Comparison of ENCODE assay signal across 16 cellular contexts in the genomic region with DNA sequence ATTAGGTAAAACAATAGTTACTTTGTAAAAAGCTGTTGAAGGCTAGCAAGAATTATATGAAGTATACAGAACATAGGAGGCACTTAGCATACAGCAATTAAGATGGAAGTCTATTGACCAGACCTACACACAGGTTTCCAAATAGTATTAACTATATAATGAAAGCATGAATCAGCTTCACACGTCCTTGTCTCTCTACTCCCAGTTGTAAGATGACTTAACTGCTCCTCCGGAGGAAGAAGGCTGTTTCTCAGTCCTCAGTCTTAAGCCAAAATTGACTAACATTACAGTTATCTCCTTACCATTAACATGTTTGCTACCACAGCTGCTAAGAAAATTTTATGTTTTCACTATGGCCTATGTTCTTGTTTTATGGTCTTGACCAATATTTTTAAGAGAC. TPM values are rescaled to one million over a fixed set of nuclear protein-coding genes. Genes with fewer than 3 reads are reported as not detected.
A peak's percentile ranks its signal among the peaks of the same experiment; 100 is the strongest.
DNase-seq lines count a peak whose midpoint lies in the region; ATAC-seq and TF ChIP-seq lines count a peak whose summit lies in the region.
"Had no signal": no experiment of that assay in that cellular context is flagged by ENCODE, and none has a peak within 500 bp of the region (broad histone marks: within the 10 kb centered on the region; RNA-seq: fewer than 3 reads in every experiment).

No MANE protein-coding gene starts in this region.

- no CpG with 5 or more reads among the region's 2 CpGs for WGBS in neuronal stem cell (ENCODE audit: extremely low coverage in 2 of 2, insufficient read length in 2 of 2, insufficient replicate concordance in 1 of 2), 2 donors

- no peak for DNase-seq in activated CD4-positive, CD25-positive, alpha-beta regulatory T cell treated with anti-CD3 and anti-CD28 coated beads, Interleukin-2, amount 50 U/mL, for 72 hours
- DNase-seq in epithelial cell of esophagus (ENCODE audit: low read depth) (peak; percentile 33), left lobe of liver (ENCODE audit: low spot score) (no peak), neuronal stem cell (ENCODE audit: low spot score) (no peak)
- no peak for DNase-seq in stimulated activated effector memory CD8-positive, alpha-beta T cell treated with anti-CD3 and anti-CD28 coated beads, Interleukin-12 subunit alpha, Interleukin-12 subunit beta, amount 100 ng/mL, for 72 hours (ENCODE audit: low spot score in 2 of 2)
- DNase-seq: 8988T, DMS53, NCI-H187 treated with DMSO at 0.1 percent for 48 hours, NCI-H82, SJCRH30, upper lobe of left lung had no signal

- no peak overlapping the region for H3K4me2 ChIP-seq in neuronal stem cell (ENCODE audit: insufficient read depth, low read length, poor library complexity, severe bottlenecking)

- H3K4ac ChIP-seq in neuronal stem cell (ENCODE audit: low read length): no peak overlapping the region

- H3K27me3 Mint-ChIP-seq in T-helper 1 cell treated with Interleukin-12 subunit alpha and Interleukin-12 subunit beta and Interleukin-4 antibody, amounts not matched to agents 30 μg/mL and 1 μg/mL, for 36 hours (ENCODE audit: low read depth): no peaks in the 10 kb centered on the region
- H3K27me3 Mint-ChIP-seq: IgD-negative memory B cell had no signal

- H4K8ac ChIP-seq in neuronal stem cell (ENCODE audit: low read depth, low read length): no peak overlapping the region

- no peaks in the 10 kb centered on the region for H3K79me1 ChIP-seq in neuronal stem cell (ENCODE audit: low read depth, low read length)

- no peak overlapping the region for H4K91ac ChIP-seq in neuronal stem cell (ENCODE audit: low read depth, low read length, poor library complexity)

- H2BK15ac ChIP-seq in neuronal stem cell (ENCODE audit: low read length): no peak overlapping the region

- no peak overlapping the region for H2BK12ac ChIP-seq in neuronal stem cell (ENCODE audit: low read length)

- peaks cover 48% of the 10 kb centered on the region for H3K4me1 Mint-ChIP-seq in T-helper 1 cell treated with Interleukin-12 subunit alpha and Interleukin-12 subunit beta and Interleukin-4 antibody, amounts not matched to agents 30 μg/mL and 1 μg/mL, for 36 hours (ENCODE audit: low read depth)
- peaks cover 60% of the 10 kb centered on the region for H3K4me1 Mint-ChIP-seq in stimulated activated effector memory CD8-positive, alpha-beta T cell treated with anti-CD3 and anti-CD28 coated beads, Interleukin-12 subunit alpha, Interleukin-12 subunit beta, amount 100 ng/mL, for 72 hours

- H3K9me3 ChIP-seq in neuronal stem cell (replicated peaks in 1 of 2; ENCODE audit: control insufficient read depth in 2 of 2, insufficient read depth in 1 of 2, low read depth in 1 of 2, low read length in 2 of 2): no peaks in the 10 kb centered on the region
- H3K9me3 ChIP-seq: SJCRH30, upper lobe of left lung had no signal

- ATAC-seq in activated CD4-positive, CD25-positive, alpha-beta regulatory T cell treated with anti-CD3 and anti-CD28 coated beads, Interleukin-2, amount 50 U/mL, for 24 hours: peak; percentile 39 to 57
- peak; percentile 89 for ATAC-seq in stimulated activated effector memory CD8-positive, alpha-beta T cell treated with anti-CD3 and anti-CD28 coated beads, Interleukin-12 subunit alpha, Interleukin-12 subunit beta, amount 100 ng/mL, for 72 hours
- ATAC-seq in GM21723 (IDR thresholded peaks at IDR 0.05; ENCODE audit: unreplicated experiment) (no peak), left lobe of liver (no peak)

- peaks cover 7% of the 10 kb centered on the region for H3K36me3 Mint-ChIP-seq in T-helper 1 cell treated with Interleukin-12 subunit alpha and Interleukin-12 subunit beta and Interleukin-4 antibody, amounts not matched to agents 30 μg/mL and 1 μg/mL, for 36 hours (ENCODE audit: low read depth)
- peaks cover 21% of the 10 kb centered on the region for H3K36me3 Mint-ChIP-seq in stimulated activated effector memory CD8-positive, alpha-beta T cell treated with anti-CD3 and anti-CD28 coated beads, Interleukin-12 subunit alpha, Interleukin-12 subunit beta, amount 100 ng/mL, for 72 hours

- no peak overlapping the region for H3K23ac ChIP-seq in neuronal stem cell (ENCODE audit: low read depth, low read length, poor library complexity)

- H3K27me3 ChIP-seq in neuronal stem cell (ENCODE audit: control insufficient read depth in 3 of 3, insufficient read depth in 3 of 3, low read depth in 1 of 3, low read length in 3 of 3): no peaks in the 10 kb centered on the region
- H3K27me3 ChIP-seq: SJCRH30, upper lobe of left lung had no signal

- H2AK5ac ChIP-seq in neuronal stem cell (ENCODE audit: low read depth, low read length): no peak overlapping the region

- no peak overlapping the region for H2BK120ac ChIP-seq in neuronal stem cell (ENCODE audit: low read depth, low read length)

- H3K4me3 ChIP-seq in epithelial cell of esophagus (ENCODE audit: low read length): no peak overlapping the region
- no peak overlapping the region for H3K4me3 ChIP-seq in neuronal stem cell (ENCODE audit: low read length in 2 of 2)
- H3K4me3 ChIP-seq: SJCRH30, skin epidermis, upper lobe of left lung had no signal

- H3K14ac ChIP-seq in neuronal stem cell (ENCODE audit: low read length): no peak overlapping the region

- no peaks in the 10 kb centered on the region for H3K36me3 ChIP-seq in neuronal stem cell (replicated peaks in 1 of 2; ENCODE audit: control insufficient read depth in 2 of 2, insufficient read depth in 2 of 2, low read length in 2 of 2)
- H3K36me3 ChIP-seq: SJCRH30, upper lobe of left lung had no signal

- H3K9me3 Mint-ChIP-seq in T-helper 1 cell treated with Interleukin-12 subunit alpha and Interleukin-12 subunit beta and Interleukin-4 antibody, amounts not matched to agents 30 μg/mL and 1 μg/mL, for 36 hours: no peaks in the 10 kb centered on the region
- no peaks in the 10 kb centered on the region for H3K9me3 Mint-ChIP-seq in stimulated activated effector memory CD8-positive, alpha-beta T cell treated with anti-CD3 and anti-CD28 coated beads, Interleukin-12 subunit alpha, Interleukin-12 subunit beta, amount 100 ng/mL, for 72 hours
- H3K9me3 Mint-ChIP-seq: IgD-negative memory B cell had no signal

- H3K4me1 ChIP-seq in neuronal stem cell (ENCODE audit: control insufficient read depth in 2 of 2, insufficient read depth in 1 of 2, low read depth in 1 of 2, low read length in 2 of 2): peaks cover 8 to 13% of the 10 kb centered on the region in 2 donors

- H2BK5ac ChIP-seq in neuronal stem cell (ENCODE audit: low read length): no peak overlapping the region

- peak overlapping the region; percentile 47 for H3K27ac Mint-ChIP-seq in T-helper 1 cell treated with Interleukin-12 subunit alpha and Interleukin-12 subunit beta and Interleukin-4 antibody, amounts not matched to agents 30 μg/mL and 1 μg/mL, for 36 hours
- peak overlapping the region; percentile 80 for H3K27ac Mint-ChIP-seq in stimulated activated effector memory CD8-positive, alpha-beta T cell treated with anti-CD3 and anti-CD28 coated beads, Interleukin-12 subunit alpha, Interleukin-12 subunit beta, amount 100 ng/mL, for 72 hours

- no peak overlapping the region for H3K27ac ChIP-seq in neuronal stem cell (replicated peaks; ENCODE audit: low read length)
- H3K27ac ChIP-seq: SJCRH30 had no signal

- no peak overlapping the region for H3K4me3 Mint-ChIP-seq in T-helper 1 cell treated with Interleukin-12 subunit alpha and Interleukin-12 subunit beta and Interleukin-4 antibody, amounts not matched to agents 30 μg/mL and 1 μg/mL, for 36 hours
- H3K4me3 Mint-ChIP-seq in stimulated activated effector memory CD8-positive, alpha-beta T cell treated with anti-CD3 and anti-CD28 coated beads, Interleukin-12 subunit alpha, Interleukin-12 subunit beta, amount 100 ng/mL, for 72 hours: peak overlapping the region; percentile 35

- TF ChIP-seq CTCF in epithelial cell of esophagus (IDR thresholded peaks at IDR 0.05; ENCODE audit: insufficient read depth, low read depth, low read length, missing control alignments): no peak

- H2AFZ ChIP-seq in neuronal stem cell (ENCODE audit: low read length): no peak overlapping the region

- no peak overlapping the region for H3K9ac ChIP-seq in neuronal stem cell (ENCODE audit: low read depth, low read length, poor library complexity)

- H3K18ac ChIP-seq in neuronal stem cell (ENCODE audit: low read length): no peak overlapping the region

RNA-seq across cellular contexts. Expression of gene SIK3, which starts 24.7 kb away (rescaled TPM):
- 27.1 TPM for total RNA-seq in left lobe of liver
- polyA plus RNA-seq in neuronal stem cell (2013, experiment 1 of 2): 12.3 TPM
- 13.3 TPM for polyA plus RNA-seq in neuronal stem cell (2013, experiment 2 of 2)

Comparison
In these comparisons a context has a peak if more than half of its experiments do, and no peak if none do; other contexts are left out.
1. ATAC-seq: peak in activated CD4-positive, CD25-positive, alpha-beta regulatory T cell treated with anti-CD3 and anti-CD28 coated beads, Interleukin-2, amount 50 U/mL, for 24 hours (2 of 2) and stimulated activated effector memory CD8-positive, alpha-beta T cell treated with anti-CD3 and anti-CD28 coated beads, Interleukin-12 subunit alpha, Interleukin-12 subunit beta, amount 100 ng/mL, for 72 hours (single experiment); none in GM21723 (single experiment) and left lobe of liver (single experiment).